Comparison of ENCODE assay signal across 23 cellular contexts in genomic region chr3:185400340-185400667, GRCh38. TPM values are rescaled to one million over a fixed set of nuclear protein-coding genes. Genes with fewer than 3 reads are reported as not detected.
DNase-seq lines count a peak whose midpoint lies in the region; ATAC-seq and TF ChIP-seq lines count a peak whose summit lies in the region.
"Had no signal": no experiment of that assay in that cellular context is flagged by ENCODE, and none has a peak within 500 bp of the region (broad histone marks: within the 10 kb centered on the region; RNA-seq: fewer than 3 reads in every experiment).

No MANE protein-coding gene starts in this region.

- TF ChIP-seq CTCF in MCF 10A (IDR thresholded peaks at IDR 0.05; ENCODE audit: unreplicated experiment) (no peak), breast epithelium (IDR thresholded peaks at IDR 0.05) (no peak), foreskin fibroblast (IDR thresholded peaks at IDR 0.05; ENCODE audit: low read depth, low read length) (no peak)

- no peaks in the 10 kb centered on the region for H3K9me3 Mint-ChIP-seq in MCF 10A (ENCODE audit: unreplicated experiment)
- H3K9me3 Mint-ChIP-seq: activated naive CD4-positive, alpha-beta T cell treated with anti-CD3 and anti-CD28 coated beads, Interleukin-2, amount 50 U/mL, for 24 hours; natural killer cell; stimulated activated memory B cell treated with anti-CD40 and anti-IgM and Interleukin-4, amounts not matched to agents 10 μg/mL and 1 μg/mL and 100 μg/mL, for 72 hours had no signal

- no peak for ATAC-seq in HG03469 (IDR thresholded peaks at IDR 0.05; ENCODE audit: unreplicated experiment)
- ATAC-seq in HG02763 (IDR thresholded peaks at IDR 0.05; ENCODE audit: unreplicated experiment): no peak
- ATAC-seq: A549; gastroesophageal sphincter; HCT116; natural killer cell; stimulated activated memory B cell treated with anti-CD40 and anti-IgM and Interleukin-4, amounts not matched to agents 10 μg/mL and 1 μg/mL and 100 μg/mL, for 72 hours had no signal

- CTCF ChIA-PET in MCF 10A (lab: Yijun Ruan, JAX): interaction anchor here (0.6 kb wide), 1 partner anchor 47 kb away, joined by 3 read pairs; no protein-coding TSS in a partner anchor

- no peaks in the 10 kb centered on the region for H3K4me1 ChIP-seq in breast epithelium
- H3K4me1 ChIP-seq: A549, ascending aorta had no signal

- H3K36me3 ChIP-seq in breast epithelium: no peaks in the 10 kb centered on the region
- H3K36me3 ChIP-seq: ascending aorta, BE2C, gastroesophageal sphincter had no signal

- no peak overlapping the region for H3K4me3 Mint-ChIP-seq in MCF 10A (ENCODE audit: unreplicated experiment)
- H3K4me3 Mint-ChIP-seq: activated naive CD4-positive, alpha-beta T cell treated with anti-CD3 and anti-CD28 coated beads, Interleukin-2, amount 50 U/mL, for 24 hours; natural killer cell; stimulated activated memory B cell treated with anti-CD40 and anti-IgM and Interleukin-4, amounts not matched to agents 10 μg/mL and 1 μg/mL and 100 μg/mL, for 72 hours had no signal

- BruUV-seq in MCF 10A (replicated peaks; lab: Mats Ljungman, UMichigan): no TSS peak

- TF ChIP-seq POLR2A in breast epithelium (IDR thresholded peaks at IDR 0.05): no peak

- no peaks in the 10 kb centered on the region for H3K9me3 ChIP-seq in breast epithelium
- H3K9me3 ChIP-seq: A549, ascending aorta, BE2C, gastroesophageal sphincter, testis had no signal

- no peaks in the 10 kb centered on the region for H3K36me3 Mint-ChIP-seq in MCF 10A (ENCODE audit: insufficient read depth, unreplicated experiment)
- H3K36me3 Mint-ChIP-seq: activated naive CD4-positive, alpha-beta T cell treated with anti-CD3 and anti-CD28 coated beads, Interleukin-2, amount 50 U/mL, for 24 hours; natural killer cell; stimulated activated memory B cell treated with anti-CD40 and anti-IgM and Interleukin-4, amounts not matched to agents 10 μg/mL and 1 μg/mL and 100 μg/mL, for 72 hours had no signal

- POLR2A ChIA-PET in MCF 10A (lab: Yijun Ruan, JAX): no interaction called here

- no peak overlapping the region for H3K4me3 ChIP-seq in breast epithelium
- no peak overlapping the region for H3K4me3 ChIP-seq in foreskin fibroblast (ENCODE audit: low read depth in 1 of 2, low read length in 2 of 2)
- H3K4me3 ChIP-seq: A549, ascending aorta, gastroesophageal sphincter, testis had no signal

- H3K27ac ChIP-seq in breast epithelium (no peak overlapping the region), angular gyrus (ENCODE audit: low read depth, low read length) (peak overlapping the region; percentile 60)
- H3K27ac ChIP-seq: A549, ascending aorta, gastroesophageal sphincter, testis had no signal

- no peaks in the 10 kb centered on the region for H3K27me3 ChIP-seq in breast epithelium
- H3K27me3 ChIP-seq: ascending aorta, BE2C, gastroesophageal sphincter, testis had no signal

- no peaks in the 10 kb centered on the region for H3K27me3 Mint-ChIP-seq in MCF 10A (ENCODE audit: insufficient read depth, unreplicated experiment)
- H3K27me3 Mint-ChIP-seq: stimulated activated memory B cell treated with anti-CD40 and anti-IgM and Interleukin-4, amounts not matched to agents 10 μg/mL and 1 μg/mL and 100 μg/mL, for 72 hours had no signal

- no peak overlapping the region for H3K27ac Mint-ChIP-seq in MCF 10A (ENCODE audit: low read depth, unreplicated experiment)
- H3K27ac Mint-ChIP-seq: activated naive CD4-positive, alpha-beta T cell treated with anti-CD3 and anti-CD28 coated beads, Interleukin-2, amount 50 U/mL, for 24 hours; natural killer cell; stimulated activated memory B cell treated with anti-CD40 and anti-IgM and Interleukin-4, amounts not matched to agents 10 μg/mL and 1 μg/mL and 100 μg/mL, for 72 hours had no signal

- no peaks in the 10 kb centered on the region for H3K4me1 Mint-ChIP-seq in MCF 10A (ENCODE audit: insufficient read depth, unreplicated experiment)
- H3K4me1 Mint-ChIP-seq: activated naive CD4-positive, alpha-beta T cell treated with anti-CD3 and anti-CD28 coated beads, Interleukin-2, amount 50 U/mL, for 24 hours; natural killer cell; stimulated activated memory B cell treated with anti-CD40 and anti-IgM and Interleukin-4, amounts not matched to agents 10 μg/mL and 1 μg/mL and 100 μg/mL, for 72 hours had no signal

- DNase-seq in MCF 10A (ENCODE audit: unreplicated experiment): peak; percentile 12
- DNase-seq in breast epithelium (ENCODE audit: low spot score in 2 of 2): no peak
- peak; percentile 15 to 50 for DNase-seq in foreskin fibroblast
- no peak for DNase-seq in stimulated activated CD8-positive, alpha-beta memory T cell treated with anti-CD3 and anti-CD28 coated beads, Interleukin-4, amount 100 ng/mL, for 48 hours
- no peak for DNase-seq in HuH-7.5 (ENCODE audit: low spot score)
- DNase-seq: BE2C; cerebellar nuclear complex; effector CD4-positive, alpha-beta T cell; erythroblast; hypothalamus; islet precursor cell; MV-4-11; natural killer cell; testis had no signal

- intact Hi-C loops in MCF 10A (cut with micrococcal nuclease) (no loop called here), breast epithelium (cut with DNase I; ENCODE audit: low total_unique reads) (no loop called here)

RNA-seq across cellular contexts. Expression of gene MAP3K13, which starts 37.4 kb away (rescaled TPM):
- 15.8 and 23.7 TPM in 2 replicates for total RNA-seq in MCF 10A (2022)
- 10 to 100 TPM in 2 of 3 donors, 1 to 10 TPM in 1; 9.1 to 34.7 (median 23.9) TPM for total RNA-seq in breast epithelium

Comparison
In these comparisons a context has a peak if more than half of its experiments do, and no peak if none do; other contexts are left out.
1. DNase-seq: peak in MCF 10A (single experiment) and foreskin fibroblast (2 of 2); none in breast epithelium (0 of 2), stimulated activated CD8-positive, alpha-beta memory T cell treated with anti-CD3 and anti-CD28 coated beads, Interleukin-4, amount 100 ng/mL, for 48 hours (single experiment) and HuH-7.5 (single experiment).